8 cellular contexts compared by ENCODE assay signal in the genomic region with DNA sequence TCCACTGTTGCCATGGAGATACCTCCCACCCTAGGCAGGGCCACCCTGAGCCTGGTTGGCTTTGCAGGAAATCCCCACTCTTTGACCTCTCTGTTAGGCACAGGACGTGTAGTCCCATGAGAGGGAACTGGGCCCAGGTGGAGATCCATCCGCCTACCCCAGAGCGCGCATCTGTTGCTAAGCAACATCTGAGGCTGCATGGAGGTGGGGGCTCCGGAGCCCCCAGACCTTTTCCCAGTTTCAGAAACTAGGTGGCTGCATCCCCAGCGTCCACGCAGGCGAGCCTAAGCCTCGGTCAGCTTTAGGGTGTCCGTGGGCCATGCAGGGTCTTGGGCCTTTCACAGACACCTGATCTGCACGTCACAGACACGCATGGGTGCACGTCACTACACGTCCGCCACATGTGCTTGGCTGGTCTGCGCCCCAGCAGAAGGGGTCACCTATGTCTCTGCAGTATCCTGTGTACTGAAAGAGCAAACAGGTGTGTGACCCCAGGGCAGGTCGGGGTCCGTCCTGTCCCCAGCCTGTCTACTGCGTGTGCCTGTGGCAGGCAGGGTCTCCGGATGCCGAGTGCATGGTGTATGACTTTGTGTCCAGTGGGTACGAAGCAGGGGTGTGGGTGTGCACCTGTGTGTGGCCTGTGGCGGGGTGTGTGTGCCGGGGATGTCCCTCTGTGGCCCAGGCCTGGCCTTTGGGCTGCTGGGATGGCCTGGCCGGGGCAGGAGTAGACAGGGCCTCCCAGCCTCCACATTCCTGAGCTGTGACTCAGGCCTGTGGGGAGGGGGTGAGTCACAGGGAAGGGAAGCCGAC. TPM values are rescaled to one million over a fixed set of nuclear protein-coding genes. Genes with fewer than 3 reads are reported as not detected.
DNase-seq lines count a peak whose midpoint lies in the region; ATAC-seq and TF ChIP-seq lines count a peak whose summit lies in the region.

No MANE protein-coding gene starts in this region.

- no peak for ATAC-seq in lower lobe of right lung
- no peak for ATAC-seq in GM18517 (IDR thresholded peaks at IDR 0.05; ENCODE audit: unreplicated experiment)
- ATAC-seq in GM19324 (IDR thresholded peaks at IDR 0.05; ENCODE audit: low FRiP score, unreplicated experiment), result no peak

- H3K9me3 Mint-ChIP-seq in Caco-2 (ENCODE audit: unreplicated experiment) (no peaks in the 10 kb centered on the region), type B pancreatic cell (no peaks in the 10 kb centered on the region)

- TSS peak; percentile 12 for BruUV-seq in Caco-2 (replicated peaks; lab: Mats Ljungman, UMichigan)

- CTCF ChIA-PET in Caco-2 (lab: Charles Lee), result interaction anchor here (0.7 to 5.4 kb wide), 3 partner anchors 12 to 20 kb away, joined by 4 to 440 read pairs (median 37); no protein-coding TSS in a partner anchor

- H3K27me3 ChIP-seq in Caco-2 (replicated peaks; ENCODE audit: control insufficient read depth, insufficient read depth, low read length) (no peaks in the 10 kb centered on the region), lower lobe of right lung (ENCODE audit: low read depth) (no peaks in the 10 kb centered on the region)

- H3K4me1 Mint-ChIP-seq in Caco-2 (ENCODE audit: low read depth, unreplicated experiment) (peaks cover 35% of the 10 kb centered on the region), type B pancreatic cell (ENCODE audit: unreplicated experiment) (peaks cover 26% of the 10 kb centered on the region)

- peak; percentile 91 to 92 for DNase-seq in Caco-2
- DNase-seq in NAMALWA (ENCODE audit: low spot score), result peak; percentile 92
- peak; percentile 58 for DNase-seq in cerebellar cortex (ENCODE audit: low spot score)
- DNase-seq in lower lobe of right lung, result peak; percentile 70
- no peak for DNase-seq in type B pancreatic cell (ENCODE audit: extremely low spot score, unreplicated experiment)
- no peak for DNase-seq in NCI-H524 treated with DMSO at 0.1 percent for 48 hours (lab: John Stamatoyannopoulos, UW)

- H3K27me3 Mint-ChIP-seq in Caco-2 (ENCODE audit: insufficient read depth, unreplicated experiment) (no peaks in the 10 kb centered on the region), type B pancreatic cell (peaks cover 3% of the 10 kb centered on the region)

- intact Hi-C loops in Caco-2 (cut with micrococcal nuclease; ENCODE audit: unreplicated experiment) (no loop called here), lower lobe of right lung (cut with DNase I) (no loop called here)

- H3K4me3 ChIP-seq in Caco-2 (ENCODE audit: low read depth, low read length) (peak overlapping the region; percentile 8), lower lobe of right lung (peak overlapping the region; percentile 68)

- H3K27ac Mint-ChIP-seq in Caco-2 (ENCODE audit: unreplicated experiment) (peak overlapping the region; percentile 97), type B pancreatic cell (peak overlapping the region; percentile 97)

- peaks cover 70% of the 10 kb centered on the region for H3K36me3 Mint-ChIP-seq in Caco-2 (ENCODE audit: insufficient read depth, unreplicated experiment)
- H3K36me3 Mint-ChIP-seq in type B pancreatic cell, result no peaks in the 10 kb centered on the region

- H3K36me3 ChIP-seq in Caco-2 (ENCODE audit: control insufficient read depth, insufficient read depth, low read length), result no peaks in the 10 kb centered on the region
- no peaks in the 10 kb centered on the region for H3K36me3 ChIP-seq in lower lobe of right lung

- H3K9me3 ChIP-seq in Caco-2 (no peaks in the 10 kb centered on the region), lower lobe of right lung (no peaks in the 10 kb centered on the region)

- no peak for TF ChIP-seq CTCF in Caco-2 (IDR thresholded peaks at IDR 0.05; ENCODE audit: insufficient read depth in 1 of 2, low read depth in 1 of 2, low read length in 1 of 2, severe bottlenecking in 1 of 2, unreplicated experiment in 1 of 2)
- no peak for TF ChIP-seq CTCF in lower lobe of right lung (IDR thresholded peaks at IDR 0.05)
- TF ChIP-seq CTCF in type B pancreatic cell (conservative IDR thresholded peaks at IDR 0.05), result no peak

- H3K27ac ChIP-seq in lower lobe of right lung, result peak overlapping the region; percentile 88

- H3K4me3 Mint-ChIP-seq in Caco-2 (ENCODE audit: unreplicated experiment) (peak overlapping the region; percentile 79), type B pancreatic cell (peak overlapping the region; percentile 80)

- H3K4me1 ChIP-seq in Caco-2, result peaks cover 58% of the 10 kb centered on the region
- H3K4me1 ChIP-seq in lower lobe of right lung, result peaks cover 73% of the 10 kb centered on the region

- POLR2A ChIA-PET in Caco-2 (lab: Charles Lee), result interaction anchor here (0.8 to 3.5 kb wide), 4 partner anchors 10 to 20 kb away, joined by 4 to 70 read pairs (median 20); partner anchors contain the start of genes FAM174C and MIDN

RNA-seq across cellular contexts. Expression of gene CIRBP, which starts 4.1 kb away (rescaled TPM):
- total RNA-seq in Caco-2 (2022) (289 and 331 TPM in 2 replicates), lower lobe of right lung (352 TPM), type B pancreatic cell (ENCODE audit: low replicate concordance) (316 and 421 TPM in 2 replicates)

RNA-seq across cellular contexts. Expression of gene FAM174C, which starts 10.3 kb away (rescaled TPM):
- total RNA-seq in Caco-2 (2022) (51.0 and 56.3 TPM in 2 replicates), lower lobe of right lung (43.5 TPM), type B pancreatic cell (ENCODE audit: low replicate concordance) (30.6 and 36.4 TPM in 2 replicates)

RNA-seq across cellular contexts. Expression of gene MIDN, which starts 16.6 kb away (rescaled TPM):
- total RNA-seq in Caco-2 (2022) (125 and 128 TPM in 2 replicates), lower lobe of right lung (76.3 TPM), type B pancreatic cell (ENCODE audit: low replicate concordance) (122 and 127 TPM in 2 replicates)

RNA-seq across cellular contexts. Expression of gene EFNA2, which starts 20.7 kb away (rescaled TPM):
- 18.6 and 20.6 TPM in 2 replicates for total RNA-seq in Caco-2 (2022)
- total RNA-seq in lower lobe of right lung, result not detected
- total RNA-seq in type B pancreatic cell (ENCODE audit: low replicate concordance), result 5.1 and 17.6 TPM in 2 replicates

RNA-seq across cellular contexts. Expression of gene ATP5F1D, which starts 23.5 kb away (rescaled TPM):
- 126 and 140 TPM in 2 replicates for total RNA-seq in Caco-2 (2022)
- total RNA-seq in lower lobe of right lung, result 116 TPM
- 165 and 197 TPM in 2 replicates for total RNA-seq in type B pancreatic cell (ENCODE audit: low replicate concordance)

Comparison
In these comparisons a context has a peak if more than half of its experiments do, and no peak if none do; other contexts are left out.
1. DNase-seq: peak in Caco-2 (2 of 2), NAMALWA (single experiment), cerebellar cortex (single experiment) and lower lobe of right lung (single experiment); none in type B pancreatic cell (single experiment) and NCI-H524 treated with DMSO at 0.1 percent for 48 hours (single experiment).